In genomic region chr1:34984435-34985062, GRCh38 we compare ENCODE assay signal across 8 cellular contexts. TPM values are rescaled to one million over a fixed set of nuclear protein-coding genes. Genes with fewer than 3 reads are reported as not detected.
DNase-seq lines count a peak whose midpoint lies in the region; ATAC-seq and TF ChIP-seq lines count a peak whose summit lies in the region.

No MANE protein-coding gene starts in this region.

- no peaks in the 10 kb centered on the region for H3K9me3 ChIP-seq in SK-N-SH

- H3K4me1 ChIP-seq in SK-N-SH (ENCODE audit: control insufficient read depth in 1 of 2, insufficient read depth in 2 of 2, low read depth in 1 of 2, low read length in 1 of 2): peaks cover 13% of the 10 kb centered on the region in 2 experiments; a peak in 2 of 4 replicates

- H3K27me3 ChIP-seq in SK-N-SH (ENCODE audit: insufficient read depth): no peaks in the 10 kb centered on the region

- TF ChIP-seq CTCF in SK-N-SH (IDR thresholded peaks at IDR 0.05) (no peak), endothelial cell (IDR thresholded peaks at IDR 0.05; ENCODE audit: unreplicated experiment) (no peak)

- POLR2A ChIA-PET in SK-N-SH (lab: Yijun Ruan, JAX): interaction anchor here (0.6 to 1.3 kb wide), 3 partner anchors 26 to 125 kb away, joined by 3 to 4 read pairs (median 4); partner anchors contain the start of genes DLGAP3 and SMIM12

- WGBS in SK-N-SH (ENCODE audit: low lambda C conversion rate): 2% methylated on average over 9 of the region's 14 CpGs

- H3K27ac ChIP-seq in SK-N-SH (ENCODE audit: low read depth in 2 of 2, low read length in 1 of 2): peak overlapping the region; percentile 81 to 82

- H3K4me3 Mint-ChIP-seq in endothelial cell (ENCODE audit: unreplicated experiment): peak overlapping the region; percentile 98

- DNase-seq in activated effector memory CD4-positive, alpha-beta T cell treated with Interleukin-2 at 50 U/mL for 16 hours: peak; percentile 9
- DNase-seq in activated effector memory CD4-positive, alpha-beta T cell treated with anti-CD3 and anti-CD28 coated beads, Interleukin-2, amount 50 U/mL, for 16 hours: no peak
- DNase-seq in SK-N-SH (peak; percentile 57), endothelial cell (ENCODE audit: low spot score) (peak; percentile 20), midbrain (lab: John Stamatoyannopoulos, UW) (peak; percentile 11), ureter (ENCODE audit: low spot score) (peak; percentile 59)

- ATAC-seq in HG03025 (IDR thresholded peaks at IDR 0.05; ENCODE audit: low FRiP score, unreplicated experiment): peak; percentile 10
- no peak for ATAC-seq in HG03520 (IDR thresholded peaks at IDR 0.05; ENCODE audit: unreplicated experiment)

- no peaks in the 10 kb centered on the region for H3K36me3 Mint-ChIP-seq in endothelial cell (ENCODE audit: low read depth, unreplicated experiment)

- H3K9ac ChIP-seq in SK-N-SH: peak overlapping the region; percentile 91

- 0 out of 2 replicates have a peak, but pooled peaks cover 3% of the 10 kb centered on the region for H4K20me1 ChIP-seq in SK-N-SH (ENCODE audit: insufficient read depth)

- H3K4me3 ChIP-seq in SK-N-SH (ENCODE audit: low read depth in 2 of 2, low read length in 1 of 2): peak overlapping the region; percentile 83 to 93

- peaks cover 56% of the 10 kb centered on the region for H3K79me2 ChIP-seq in SK-N-SH (ENCODE audit: insufficient read depth)

- H3K36me3 ChIP-seq in SK-N-SH (replicated peaks in 1 of 2; ENCODE audit: control insufficient read depth in 1 of 2, insufficient read depth in 2 of 2, low read length in 1 of 2): peaks cover 16 to 28% of the 10 kb centered on the region in 2 experiments

- no peaks in the 10 kb centered on the region for H3K9me3 Mint-ChIP-seq in endothelial cell (ENCODE audit: unreplicated experiment)

- H3F3A ChIP-seq in SK-N-SH (replicated peaks; ENCODE audit: insufficient read depth): peaks cover 10% of the 10 kb centered on the region

- no peaks in the 10 kb centered on the region for H3K9me2 ChIP-seq in SK-N-SH

- peak overlapping the region; percentile 96 for H3K27ac Mint-ChIP-seq in endothelial cell (ENCODE audit: unreplicated experiment)

- peak overlapping the region; percentile 94 for H2AFZ ChIP-seq in SK-N-SH (ENCODE audit: low read depth)

- peaks cover 9% of the 10 kb centered on the region for H3K27me3 Mint-ChIP-seq in endothelial cell (ENCODE audit: unreplicated experiment)

- CTCF ChIA-PET in SK-N-SH (lab: Yijun Ruan, JAX): interaction anchor here (0.6 to 2.7 kb wide), 11 partner anchors 9 to 131 kb away, joined by 3 to 16 read pairs (median 3); partner anchors contain the start of gene SMIM12

- H3K4me2 ChIP-seq in SK-N-SH: peak overlapping the region; percentile 91

- no peak for TF ChIP-seq RAD21 in SK-N-SH (IDR thresholded peaks at IDR 0.05; ENCODE audit: low read length)

- peaks cover 24% of the 10 kb centered on the region for H3K4me1 Mint-ChIP-seq in endothelial cell (ENCODE audit: unreplicated experiment)

- TF ChIP-seq EP300 in SK-N-SH (IDR thresholded peaks at IDR 0.05; ENCODE audit: borderline replicate concordance in 1 of 2, low read depth in 1 of 2, low read length in 1 of 2): no peak

TF ChIP-seq in SK-N-SH, 30 proteins besides CTCF, POLR2A, EP300 and RAD21:
- TF ChIP-seq MAX (IDR thresholded peaks at IDR 0.05; ENCODE audit: low read depth) (peak; percentile 22; the same call in 1 of the 2 replicates), TEAD4 (IDR thresholded peaks at IDR 0.05; ENCODE audit: borderline replicate concordance, insufficient read depth) (no peak), FOXJ3 (CRISPR knock-in tag; IDR thresholded peaks at IDR 0.05) (no peak), FOXM1 (IDR thresholded peaks at IDR 0.05; ENCODE audit: low read depth) (no peak), MEF2A (IDR thresholded peaks at IDR 0.05; ENCODE audit: borderline replicate concordance, low read depth) (no peak)

RNA-seq across cellular contexts. Expression of gene TMEM35B, which starts 0.6 kb away (rescaled TPM):
- polyA plus RNA-seq in SK-N-SH (2012; rRNA removed): 47.4 and 61.7 TPM in 2 replicates
- polyA plus RNA-seq in SK-N-SH (2012; cell fraction: cytosol; rRNA removed): 49.8 and 55.0 TPM in 2 replicates
- 10.9 and 21.4 TPM in 2 replicates for polyA plus RNA-seq in SK-N-SH (2012; cell fraction: nucleus; rRNA removed)
- total RNA-seq in endothelial cell (ENCODE audit: unreplicated experiment) (18.9 TPM), ureter (29.6 TPM)

RNA-seq across cellular contexts. Expression of gene ZMYM6, which starts 47.2 kb away (rescaled TPM):
- 7.6 and 7.7 TPM in 2 replicates for polyA plus RNA-seq in SK-N-SH (2012; rRNA removed)
- polyA plus RNA-seq in SK-N-SH (2012; cell fraction: cytosol; rRNA removed): 3.8 and 4.9 TPM in 2 replicates
- polyA plus RNA-seq in SK-N-SH (2012; cell fraction: nucleus; rRNA removed): 27.7 and 30.4 TPM in 2 replicates
- total RNA-seq in endothelial cell (ENCODE audit: unreplicated experiment) (12.1 TPM), ureter (31.5 TPM)

RNA-seq across cellular contexts. Expression of gene DLGAP3, which starts 55.1 kb away (rescaled TPM):
- polyA plus RNA-seq in SK-N-SH (2012; rRNA removed): 0.05 and 0.15 TPM in 2 replicates
- 0.05 and 0.16 TPM in 2 replicates for polyA plus RNA-seq in SK-N-SH (2012; cell fraction: cytosol; rRNA removed)
- polyA plus RNA-seq in SK-N-SH (2012; cell fraction: nucleus; rRNA removed): 0.14 and 0.20 TPM in 2 replicates
- 9.1 TPM for total RNA-seq in endothelial cell (ENCODE audit: unreplicated experiment)
- total RNA-seq in ureter: 0.26 TPM
